ENCODE assay signal across 8 cellular contexts in the genomic region with DNA sequence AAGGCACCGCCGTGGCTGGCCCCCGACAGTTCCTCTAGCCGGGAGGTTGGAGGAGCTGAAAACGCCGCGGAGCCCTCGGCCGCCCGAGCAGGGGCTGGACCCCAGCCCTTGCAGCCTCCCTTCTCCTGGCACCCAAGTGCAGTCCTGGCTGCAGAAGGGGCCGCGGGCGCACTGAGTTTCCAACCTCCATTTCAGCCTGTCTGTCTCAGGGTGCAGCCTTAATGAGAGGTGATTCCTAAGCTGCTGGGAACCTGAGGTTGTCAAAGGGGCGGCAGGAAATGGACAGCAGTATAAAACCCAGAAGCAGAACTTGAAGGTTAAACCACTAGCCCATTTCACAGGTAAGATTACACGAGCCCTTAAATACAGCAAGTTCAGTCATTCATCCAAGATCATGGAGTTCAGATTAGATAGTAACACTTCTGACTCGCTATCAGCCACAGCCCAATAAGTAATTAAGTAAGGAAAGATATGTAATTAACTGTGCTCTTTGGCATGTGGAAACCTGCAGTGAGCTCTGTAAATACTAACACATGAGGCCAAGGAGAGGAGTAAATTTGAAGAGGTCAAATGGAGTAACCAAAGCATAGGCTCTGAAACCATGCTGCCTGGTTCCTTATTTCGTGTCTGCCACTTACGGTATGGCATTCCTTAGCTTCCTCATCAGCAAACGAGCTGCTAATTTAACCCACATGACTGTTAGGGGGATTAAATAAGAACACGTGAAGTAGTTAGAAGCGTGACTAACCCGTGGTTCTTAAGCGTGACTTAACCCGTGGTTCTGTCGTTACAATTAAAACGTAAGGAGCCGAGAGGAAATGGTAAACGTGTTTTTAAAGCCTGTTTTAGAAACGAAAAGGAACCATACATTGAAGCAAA. TPM values are rescaled to one million over a fixed set of nuclear protein-coding genes. Genes with fewer than 3 reads are reported as not detected.
DNase-seq lines count a peak whose midpoint lies in the region; ATAC-seq and TF ChIP-seq lines count a peak whose summit lies in the region.

No MANE protein-coding gene starts in this region.

- peak overlapping the region; percentile 79 for H3K4me3 ChIP-seq in BLaER1
- H3K4me3 ChIP-seq in choroid plexus epithelial cell (ENCODE audit: low read depth, low read length): peak overlapping the region; percentile 87

- TF ChIP-seq CTCF in choroid plexus epithelial cell (conservative IDR thresholded peaks at IDR 0.05; ENCODE audit: low read depth, low read length): no peak

- H3K36me3 Mint-ChIP-seq in IgD-negative memory B cell: peaks cover 2% of the 10 kb centered on the region
- H3K36me3 Mint-ChIP-seq in T-helper 1 cell treated with Interleukin-12 subunit alpha and Interleukin-12 subunit beta and Interleukin-4 antibody, amounts not matched to agents 30 μg/mL and 1 μg/mL, for 36 hours (ENCODE audit: low read depth): peaks cover 13% of the 10 kb centered on the region
- H3K36me3 Mint-ChIP-seq in stimulated activated naive CD8-positive, alpha-beta T cell treated with anti-CD3 and anti-CD28 coated beads, Interleukin-15, Interleukin-2, amounts not matched to agents 100 ng/mL and 50 ng/mL, for 24 hours (ENCODE audit: low read depth): peaks cover 15% of the 10 kb centered on the region

- peak; percentile 54 for TF ChIP-seq POLR2A in GM19099 (IDR thresholded peaks at IDR 0.05; ENCODE audit: extremely low read depth, insufficient read length, low read depth)

- peak overlapping the region; percentile 85 for H3K4me2 ChIP-seq in BLaER1

- peaks cover 22 to 45% (median 38%) of the 10 kb centered on the region in 3 donors for H3K4me1 Mint-ChIP-seq in IgD-negative memory B cell
- H3K4me1 Mint-ChIP-seq in T-helper 1 cell treated with Interleukin-12 subunit alpha and Interleukin-12 subunit beta and Interleukin-4 antibody, amounts not matched to agents 30 μg/mL and 1 μg/mL, for 36 hours (ENCODE audit: low read depth): peaks cover 36% of the 10 kb centered on the region
- H3K4me1 Mint-ChIP-seq in stimulated activated naive CD8-positive, alpha-beta T cell treated with anti-CD3 and anti-CD28 coated beads, Interleukin-15, Interleukin-2, amounts not matched to agents 100 ng/mL and 50 ng/mL, for 24 hours (ENCODE audit: low read depth): peaks cover 77% of the 10 kb centered on the region

- peak overlapping the region; percentile 92 to 98 (median 97) for H3K4me3 Mint-ChIP-seq in IgD-negative memory B cell
- peak overlapping the region; percentile 94 for H3K4me3 Mint-ChIP-seq in T-helper 1 cell treated with Interleukin-12 subunit alpha and Interleukin-12 subunit beta and Interleukin-4 antibody, amounts not matched to agents 30 μg/mL and 1 μg/mL, for 36 hours
- peak overlapping the region; percentile 92 for H3K4me3 Mint-ChIP-seq in stimulated activated naive CD8-positive, alpha-beta T cell treated with anti-CD3 and anti-CD28 coated beads, Interleukin-15, Interleukin-2, amounts not matched to agents 100 ng/mL and 50 ng/mL, for 24 hours

- ATAC-seq in left lobe of liver: peak; percentile 35
- no peak for ATAC-seq in GM19455 (IDR thresholded peaks at IDR 0.05; ENCODE audit: unreplicated experiment)

- peak overlapping the region; percentile 85 for H3K9ac ChIP-seq in BLaER1

- H3K9me3 ChIP-seq in BLaER1: no peaks in the 10 kb centered on the region

- H3K27ac Mint-ChIP-seq in IgD-negative memory B cell: peak overlapping the region; percentile 91 to 100 (median 98)
- H3K27ac Mint-ChIP-seq in T-helper 1 cell treated with Interleukin-12 subunit alpha and Interleukin-12 subunit beta and Interleukin-4 antibody, amounts not matched to agents 30 μg/mL and 1 μg/mL, for 36 hours: peak overlapping the region; percentile 99
- H3K27ac Mint-ChIP-seq in stimulated activated naive CD8-positive, alpha-beta T cell treated with anti-CD3 and anti-CD28 coated beads, Interleukin-15, Interleukin-2, amounts not matched to agents 100 ng/mL and 50 ng/mL, for 24 hours: peak overlapping the region; percentile 97

- DNase-seq in choroid plexus epithelial cell (ENCODE audit: low read depth) (peak; percentile 67), left lobe of liver (ENCODE audit: low spot score) (no peak)

- H3K9me3 Mint-ChIP-seq in IgD-negative memory B cell: no peaks in the 10 kb centered on the region
- no peaks in the 10 kb centered on the region for H3K9me3 Mint-ChIP-seq in T-helper 1 cell treated with Interleukin-12 subunit alpha and Interleukin-12 subunit beta and Interleukin-4 antibody, amounts not matched to agents 30 μg/mL and 1 μg/mL, for 36 hours
- H3K9me3 Mint-ChIP-seq in stimulated activated naive CD8-positive, alpha-beta T cell treated with anti-CD3 and anti-CD28 coated beads, Interleukin-15, Interleukin-2, amounts not matched to agents 100 ng/mL and 50 ng/mL, for 24 hours: no peaks in the 10 kb centered on the region

- no peaks in the 10 kb centered on the region for H4K20me1 ChIP-seq in BLaER1

- H3K36me3 ChIP-seq in BLaER1: no peaks in the 10 kb centered on the region

- no peaks in the 10 kb centered on the region for H3K27me3 ChIP-seq in BLaER1

- H3K4me1 ChIP-seq in BLaER1: peaks cover 54% of the 10 kb centered on the region

- H3K27me3 Mint-ChIP-seq in IgD-negative memory B cell: no peaks in the 10 kb centered on the region
- no peaks in the 10 kb centered on the region for H3K27me3 Mint-ChIP-seq in T-helper 1 cell treated with Interleukin-12 subunit alpha and Interleukin-12 subunit beta and Interleukin-4 antibody, amounts not matched to agents 30 μg/mL and 1 μg/mL, for 36 hours (ENCODE audit: low read depth)
- no peaks in the 10 kb centered on the region for H3K27me3 Mint-ChIP-seq in stimulated activated naive CD8-positive, alpha-beta T cell treated with anti-CD3 and anti-CD28 coated beads, Interleukin-15, Interleukin-2, amounts not matched to agents 100 ng/mL and 50 ng/mL, for 24 hours

- peak overlapping the region; percentile 87 for H3K27ac ChIP-seq in BLaER1

RNA-seq across cellular contexts. Expression of gene SETDB2, which starts 0.7 kb away (rescaled TPM):
- 15.0 TPM for polyA plus RNA-seq in IgD-negative memory B cell
- 4.9 TPM for total RNA-seq in left lobe of liver

RNA-seq across cellular contexts. Expression of gene CAB39L, which starts 0.9 kb away (rescaled TPM):
- polyA plus RNA-seq in IgD-negative memory B cell: 1.7 TPM
- 2.4 TPM for total RNA-seq in left lobe of liver

RNA-seq across cellular contexts. Expression of gene PHF11, which starts 51.0 kb away (rescaled TPM):
- polyA plus RNA-seq in IgD-negative memory B cell: 70.1 TPM
- total RNA-seq in left lobe of liver: 11.7 TPM
